10 cellular contexts compared by ENCODE assay signal in genomic region chr9:22052376-22052945, GRCh38. TPM values are rescaled to one million over a fixed set of nuclear protein-coding genes. Genes with fewer than 3 reads are reported as not detected.
A peak's percentile ranks its signal among the peaks of the same experiment; 100 is the strongest.
DNase-seq lines count a peak whose midpoint lies in the region; ATAC-seq and TF ChIP-seq lines count a peak whose summit lies in the region.
"Had no signal": no experiment of that assay in that cellular context is flagged by ENCODE, and none has a peak within 500 bp of the region (broad histone marks: within the 10 kb centered on the region; RNA-seq: fewer than 3 reads in every experiment).

No MANE protein-coding gene starts in this region.

- H3K4me2 ChIP-seq in smooth muscle cell: peak overlapping the region; percentile 78
- H3K4me2 ChIP-seq: A549 had no signal

- intact Hi-C loops in thyroid gland (cut with DNase I): no loop called here

- H3K27ac ChIP-seq in smooth muscle cell (ENCODE audit: low read depth) (peak overlapping the region; percentile 93), thyroid gland (no peak overlapping the region)
- H3K27ac ChIP-seq: A549 had no signal

- H3K4me3 ChIP-seq in smooth muscle cell (no peak overlapping the region), thyroid gland (replicated peaks in 1 of 3) (no peak overlapping the region)
- H3K4me3 ChIP-seq: A549 had no signal

- no peak for TF ChIP-seq CTCF in smooth muscle cell (IDR thresholded peaks at IDR 0.05; ENCODE audit: borderline replicate concordance, insufficient read depth, poor library complexity, severe bottlenecking)
- TF ChIP-seq CTCF in thyroid gland (IDR thresholded peaks at IDR 0.05): no peak

- H3K4me1 ChIP-seq in smooth muscle cell (ENCODE audit: low read depth) (peaks cover 25% of the 10 kb centered on the region), thyroid gland (no peaks in the 10 kb centered on the region)
- H3K4me1 ChIP-seq: A549 had no signal

- H3F3A ChIP-seq in smooth muscle cell (ENCODE audit: low read depth): peaks cover 8% of the 10 kb centered on the region

- no peak for ATAC-seq in HG02870 (IDR thresholded peaks at IDR 0.05; ENCODE audit: unreplicated experiment)
- ATAC-seq: A549 had no signal

- H3K27me3 ChIP-seq in smooth muscle cell (ENCODE audit: low read depth) (no peaks in the 10 kb centered on the region), thyroid gland (no peaks in the 10 kb centered on the region)

- H3K9ac ChIP-seq in smooth muscle cell (ENCODE audit: low read depth): peak overlapping the region; percentile 64

- DNase-seq in DMS53 (lab: John Stamatoyannopoulos, UW) (peak; percentile 32), DMS53 treated with DMSO at 0.1 percent for 48 hours (lab: John Stamatoyannopoulos, UW; ENCODE audit: unreplicated experiment) (no peak), NCI-H226 (peak; percentile 90), dermis microvascular lymphatic vessel endothelial cell (ENCODE audit: low read depth in 2 of 2) (peak; percentile 40 to 95), smooth muscle cell (lab: John Stamatoyannopoulos, UW; ENCODE audit: unreplicated experiment) (no peak), thyroid gland (no peak)
- DNase-seq in effector CD4-positive, alpha-beta T cell: no peak
- DNase-seq: naive B cell had no signal

- no peaks in the 10 kb centered on the region for H3K79me2 ChIP-seq in smooth muscle cell (ENCODE audit: low read depth)

- H4K20me1 ChIP-seq in smooth muscle cell (ENCODE audit: low read depth): no peaks in the 10 kb centered on the region

- no peaks in the 10 kb centered on the region for H3K36me3 ChIP-seq in smooth muscle cell (ENCODE audit: low read depth)
- H3K36me3 ChIP-seq in thyroid gland: no peaks in the 10 kb centered on the region

- H2AFZ ChIP-seq in smooth muscle cell (ENCODE audit: low read depth): no peak overlapping the region

- no peaks in the 10 kb centered on the region for H3K9me3 ChIP-seq in smooth muscle cell (replicated peaks; ENCODE audit: low read depth)
- H3K9me3 ChIP-seq in thyroid gland: no peaks in the 10 kb centered on the region
- H3K9me3 ChIP-seq: A549 had no signal

- TF ChIP-seq POLR2A in thyroid gland (IDR thresholded peaks at IDR 0.05): no peak

- WGBS in smooth muscle cell (ENCODE audit: low lambda C conversion rate): 14% methylated on average over 4 of the region's 4 CpGs
- WGBS in thyroid gland, 2 donors: 41% methylated on average over 4 of the region's 4 CpGs

RNA-seq across cellular contexts. Expression of gene CDKN2B, which starts 43.4 kb away (rescaled TPM):
- total RNA-seq in dermis microvascular lymphatic vessel endothelial cell (5.1 and 9.9 TPM in 2 replicates), smooth muscle cell (184 and 192 TPM in 2 replicates), thyroid gland (1 to 10 TPM in 2 of 4 donors, under 1 TPM in 2; 0.44 to 2.0 (median 1.2) TPM)
- 116 and 157 TPM in 2 replicates for polyA plus RNA-seq in smooth muscle cell
- polyA plus RNA-seq: A549 had no signal

RNA-seq across cellular contexts. Expression of gene CDKN2B-AS1, which starts 57.9 kb away (rescaled TPM):
- 0.76 and 1.4 TPM in 2 replicates for total RNA-seq in dermis microvascular lymphatic vessel endothelial cell
- total RNA-seq in smooth muscle cell: 23.7 and 38.5 TPM in 2 replicates
- 31.7 and 32.7 TPM in 2 replicates for polyA plus RNA-seq in smooth muscle cell
- under 1 TPM in 2 of 4 donors, not detected in 2; 0.38 to 0.56 TPM for total RNA-seq in thyroid gland
- polyA plus RNA-seq: A549 had no signal

RNA-seq across cellular contexts. Expression of gene CDKN2A, which starts 58.3 kb away (rescaled TPM):
- total RNA-seq in dermis microvascular lymphatic vessel endothelial cell (4.2 and 6.3 TPM in 2 replicates), smooth muscle cell (66.3 and 69.4 TPM in 2 replicates), thyroid gland (1 to 10 TPM in 3 of 4 donors, not detected in 1; 1.9 to 2.3 (median 2.1) TPM)
- 77.5 and 146 TPM in 2 replicates for polyA plus RNA-seq in smooth muscle cell
- polyA plus RNA-seq: A549 had no signal

Comparison
In these comparisons a context has a peak if more than half of its experiments do, and no peak if none do; other contexts are left out.
1. DNase-seq: peak in DMS53 (single experiment), NCI-H226 (single experiment) and dermis microvascular lymphatic vessel endothelial cell (2 of 2); none in DMS53 treated with DMSO at 0.1 percent for 48 hours (single experiment), smooth muscle cell (single experiment), effector CD4-positive, alpha-beta T cell (single experiment) and thyroid gland (0 of 2).
2. RNA of gene CDKN2B, which starts 43.4 kb away (total RNA-seq): 184 to 192 TPM in smooth muscle cell; 5.1 to 9.9 TPM in dermis microvascular lymphatic vessel endothelial cell and 0.44 to 2.0 TPM in thyroid gland; every median in the first group is over 10 times any median in the second.
3. RNA of gene CDKN2B-AS1, which starts 57.9 kb away (total RNA-seq): 23.7 to 38.5 TPM in smooth muscle cell; 0.76 to 1.4 TPM in dermis microvascular lymphatic vessel endothelial cell and 0.38 to 0.56 TPM in thyroid gland; every median in the first group is over 10 times any median in the second.